25 cellular contexts compared by ENCODE assay signal in the genomic region with DNA sequence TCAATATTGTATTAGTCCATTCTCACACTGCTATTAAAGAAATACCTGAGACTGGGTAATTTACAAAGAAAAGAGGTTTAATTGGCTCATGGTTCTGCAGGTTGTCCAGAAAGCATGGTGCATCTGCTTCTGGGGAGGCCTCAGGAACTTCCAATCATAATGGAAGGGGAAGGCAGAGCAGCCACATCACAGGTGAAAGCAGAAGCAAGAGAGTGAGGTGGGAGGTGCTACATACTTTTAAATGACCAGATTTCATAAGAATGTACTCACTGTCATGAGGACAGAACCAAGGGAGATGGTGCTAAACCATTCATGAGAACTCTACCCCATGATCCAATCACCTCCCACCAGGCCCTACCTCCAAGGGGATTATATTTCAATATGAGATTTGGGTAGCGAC.
"Had no signal": no experiment of that assay in that cellular context is flagged by ENCODE, and none has a peak within 500 bp of the region (broad histone marks: within the 10 kb centered on the region; RNA-seq: fewer than 3 reads in every experiment).

No MANE protein-coding gene starts in this region.

- H3K36me3 Mint-ChIP-seq: immature natural killer cell; naive thymus-derived CD8-positive, alpha-beta T cell had no signal

- H3K9me3 ChIP-seq: left lung, lower lobe of right lung, ovary, right atrium auricular region, right lobe of liver, stomach, testis, thyroid gland, transverse colon, upper lobe of left lung, vagina had no signal

- H3K27ac ChIP-seq: left lung, lower lobe of right lung, ovary, right atrium auricular region, right lobe of liver, stomach, testis, thyroid gland, transverse colon, upper lobe of left lung, vagina had no signal

- H3K4me1 Mint-ChIP-seq: immature natural killer cell; naive thymus-derived CD8-positive, alpha-beta T cell had no signal

- H3K36me3 ChIP-seq: left lung, lower lobe of right lung, ovary, right atrium auricular region, right lobe of liver, stomach, thyroid gland, transverse colon, upper lobe of left lung, vagina had no signal

- H3K4me3 ChIP-seq: left lung, lower lobe of right lung, ovary, right atrium auricular region, right lobe of liver, stomach, testis, thyroid gland, transverse colon, upper lobe of left lung, vagina had no signal

- H3K9me3 Mint-ChIP-seq: immature natural killer cell; naive thymus-derived CD8-positive, alpha-beta T cell had no signal

- FAIRE-seq: islet of Langerhans, kidney had no signal

- H3K27ac Mint-ChIP-seq: immature natural killer cell; naive thymus-derived CD8-positive, alpha-beta T cell; progenitor cell of endocrine pancreas had no signal

- DNase-seq: hypothalamus; immature natural killer cell; kidney; left colon; left lung; lower lobe of right lung; mammary epithelial cell; mesenchymal stem cell; naive thymus-derived CD8-positive, alpha-beta T cell; ovary; right lobe of liver; stimulated activated CD4-positive, alpha-beta T cell treated with anti-CD3 and anti-CD28 coated beads, Interleukin-12 subunit alpha, Interleukin-12 subunit beta, amount 100 ng/mL, for 4 hours; stimulated activated CD4-positive, alpha-beta T cell treated with anti-CD3 and anti-CD28 coated beads, Interleukin-15, amount 100 ng/mL, for 24 hours; stimulated activated CD4-positive, alpha-beta T cell treated with anti-CD3 and anti-CD28 coated beads, Interleukin-2, amount 100 ng/mL, for 24 hours; stimulated activated CD4-positive, alpha-beta T cell treated with anti-CD3 and anti-CD28 coated beads, Interleukin-4, amount 100 ng/mL, for 1 hour; stimulated activated naive CD8-positive, alpha-beta T cell treated with anti-CD3 and anti-CD28 coated beads, Interleukin-15, Interleukin-2, amounts not matched to agents 100 U/mL and 50 U/mL, for 24 hours; stomach; testis; thyroid gland; transverse colon; upper lobe of left lung had no signal

- H3K4me3 Mint-ChIP-seq: immature natural killer cell; naive thymus-derived CD8-positive, alpha-beta T cell had no signal

- ATAC-seq: left colon; left lung; lower lobe of right lung; naive thymus-derived CD8-positive, alpha-beta T cell; right lobe of liver; stimulated activated naive CD8-positive, alpha-beta T cell treated with anti-CD3 and anti-CD28 coated beads, Interleukin-15, Interleukin-2, amounts not matched to agents 100 U/mL and 50 U/mL, for 24 hours had no signal

- H3K27me3 Mint-ChIP-seq: naive thymus-derived CD8-positive, alpha-beta T cell; progenitor cell of endocrine pancreas had no signal

- H3K27me3 ChIP-seq: left lung, ovary, right atrium auricular region, right lobe of liver, stomach, testis, thyroid gland, transverse colon, upper lobe of left lung, vagina had no signal

- H3K4me1 ChIP-seq: left lung, lower lobe of right lung, right atrium auricular region, right lobe of liver, stomach, testis, thyroid gland, transverse colon, upper lobe of left lung, vagina had no signal
